Comparison of ENCODE assay signal across 28 cellular contexts in the genomic region with DNA sequence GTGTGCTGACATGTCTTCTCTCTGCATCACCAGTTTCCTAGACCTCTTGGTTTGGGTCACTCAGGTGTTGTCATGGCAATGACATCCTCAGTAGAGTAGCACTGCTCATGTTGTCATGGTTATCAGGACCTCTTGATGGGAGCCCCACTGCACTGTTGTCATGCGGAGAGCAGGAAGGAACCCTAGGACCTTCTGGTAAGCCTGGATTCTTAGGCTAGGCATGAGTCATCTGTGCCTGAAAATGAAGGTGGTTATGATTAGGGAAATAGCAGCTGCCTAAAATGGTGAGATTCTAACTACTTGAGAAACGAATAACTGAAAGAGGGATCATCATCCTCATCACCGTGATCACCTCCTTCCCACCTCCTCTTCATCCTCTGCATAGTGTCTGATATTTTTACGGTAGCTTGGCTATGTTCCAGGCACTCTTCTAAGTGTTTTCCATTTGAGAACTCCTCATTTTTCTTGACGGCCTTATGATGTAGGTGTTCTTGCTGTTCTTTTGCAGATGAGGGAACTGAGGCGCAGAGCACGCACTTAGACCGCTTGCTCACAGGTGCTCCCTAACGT.
A peak's percentile ranks its signal among the peaks of the same experiment; 100 is the strongest.
DNase-seq lines count a peak whose midpoint lies in the region; ATAC-seq and TF ChIP-seq lines count a peak whose summit lies in the region.
"Had no signal": no experiment of that assay in that cellular context is flagged by ENCODE, and none has a peak within 500 bp of the region (broad histone marks: within the 10 kb centered on the region; RNA-seq: fewer than 3 reads in every experiment).

No MANE protein-coding gene starts in this region.

- no peak overlapping the region for H2AFZ ChIP-seq in GM23248

- H3K4me1 Mint-ChIP-seq in stimulated activated naive CD8-positive, alpha-beta T cell treated with anti-CD3 and anti-CD28 coated beads, Interleukin-15, amount 100 ng/mL, for 72 hours: no peaks in the 10 kb centered on the region
- H3K4me1 Mint-ChIP-seq: activated CD8-positive, alpha-beta memory T cell treated with anti-CD3 and anti-CD28 coated beads, Interleukin-2, amount 10 ng/mL, durations not matched to agents 7 days and 5 days; mesothelial cell of epicardium; natural killer cell had no signal

- H3K27me3 ChIP-seq in A673 (replicated peaks; ENCODE audit: insufficient read depth, low read depth, low read length, poor library complexity) (peaks cover 6% of the 10 kb centered on the region), GM23248 (replicated peaks; ENCODE audit: insufficient read depth) (no peaks in the 10 kb centered on the region; the same call in 1 of the 2 replicates)
- H3K27me3 ChIP-seq: left lung, pancreas, sigmoid colon, SJCRH30, suprapubic skin, uterus had no signal

- ATAC-seq in stimulated activated naive CD8-positive, alpha-beta T cell treated with anti-CD3 and anti-CD28 coated beads, Interleukin-15, amount 100 ng/mL, for 72 hours: no peak
- no peak for ATAC-seq in HG03457 (IDR thresholded peaks at IDR 0.05; ENCODE audit: unreplicated experiment)
- ATAC-seq: activated CD8-positive, alpha-beta memory T cell treated with anti-CD3 and anti-CD28 coated beads, Interleukin-2, amount 10 ng/mL, durations not matched to agents 7 days and 5 days; left lung; natural killer cell; Panc1; pancreas had no signal

- no peak overlapping the region for H3K4me3 Mint-ChIP-seq in stimulated activated naive CD8-positive, alpha-beta T cell treated with anti-CD3 and anti-CD28 coated beads, Interleukin-15, amount 100 ng/mL, for 72 hours
- H3K4me3 Mint-ChIP-seq: activated CD8-positive, alpha-beta memory T cell treated with anti-CD3 and anti-CD28 coated beads, Interleukin-2, amount 10 ng/mL, durations not matched to agents 7 days and 5 days; mesothelial cell of epicardium; natural killer cell had no signal

- H3K27ac ChIP-seq in A673 (ENCODE audit: low read depth, low read length, poor library complexity, severe bottlenecking) (no peak overlapping the region), GM23248 (no peak overlapping the region)
- H3K27ac ChIP-seq: left lung, pancreas, sigmoid colon, SJCRH30, suprapubic skin, uterus had no signal

- WGBS in GM23248 (ENCODE audit: low coverage in 1 of 2, low lambda C conversion rate in 2 of 2, missing lambda C conversion rate in 2 of 2), 2 experiments: 88% methylated on average over 9 of the region's 9 CpGs

- no peak overlapping the region for H3K4me3 ChIP-seq in A673 (ENCODE audit: low read depth, low read length, poor library complexity, severe bottlenecking)
- no peak overlapping the region for H3K4me3 ChIP-seq in GM23248
- no peak overlapping the region for H3K4me3 ChIP-seq in astrocyte of the spinal cord (ENCODE audit: low read depth, low read length)
- H3K4me3 ChIP-seq: left lung, pancreas, sigmoid colon, SJCRH30, suprapubic skin, uterus had no signal

- intact Hi-C loops in A673 (cut with micrococcal nuclease; ENCODE audit: unreplicated experiment): no loop called here

- no peaks in the 10 kb centered on the region for H3K9me2 ChIP-seq in GM23248 (ENCODE audit: insufficient read depth)

- H3K27me3 Mint-ChIP-seq in stimulated activated naive CD8-positive, alpha-beta T cell treated with anti-CD3 and anti-CD28 coated beads, Interleukin-15, amount 100 ng/mL, for 72 hours: no peaks in the 10 kb centered on the region
- H3K27me3 Mint-ChIP-seq: activated CD8-positive, alpha-beta memory T cell treated with anti-CD3 and anti-CD28 coated beads, Interleukin-2, amount 10 ng/mL, durations not matched to agents 7 days and 5 days had no signal

- no peak overlapping the region for H3K9ac ChIP-seq in GM23248

- H3F3A ChIP-seq in GM23248 (ENCODE audit: insufficient read depth): no peaks in the 10 kb centered on the region

- no peaks in the 10 kb centered on the region for H3K4me1 ChIP-seq in A673 (ENCODE audit: insufficient read depth, low read length, poor library complexity, severe bottlenecking)
- H3K4me1 ChIP-seq in GM23248 (ENCODE audit: insufficient read depth): no peaks in the 10 kb centered on the region
- H3K4me1 ChIP-seq: left lung, pancreas, SJCRH30, suprapubic skin, uterus had no signal

- no peaks in the 10 kb centered on the region for H4K20me1 ChIP-seq in GM23248 (ENCODE audit: insufficient read depth)

- H3K4me2 ChIP-seq in GM23248 (ENCODE audit: unreplicated experiment): no peak overlapping the region

- TF ChIP-seq CTCF in A673 (conservative IDR thresholded peaks at IDR 0.05; ENCODE audit: low read depth, low read length) (no peak), astrocyte of the spinal cord (IDR thresholded peaks at IDR 0.05; ENCODE audit: low read depth, low read length) (no peak)

- peak; percentile 16 for DNase-seq in A673 (ENCODE audit: low spot score)
- peak; percentile 23 for DNase-seq in GM23248
- DNase-seq in astrocyte of the spinal cord (ENCODE audit: low read depth, low spot score): peak; percentile 81
- DNase-seq in iPS-NIHi7 (ENCODE audit: extremely low spot score): peak; percentile 24
- no peak for DNase-seq in stimulated activated naive CD8-positive, alpha-beta T cell treated with anti-CD3 and anti-CD28 coated beads, Interleukin-15, amount 100 ng/mL, for 72 hours
- no peak for DNase-seq in activated CD4-positive, alpha-beta T cell treated with anti-CD3 and anti-CD28 coated beads for 48 hours
- DNase-seq in stimulated activated CD4-positive, alpha-beta T cell treated with anti-CD3 and anti-CD28 coated beads, Interleukin-12 subunit alpha, Interleukin-12 subunit beta, amount 100 ng/mL, for 4 hours: no peak
- DNase-seq: activated CD4-positive, alpha-beta T cell treated with anti-CD3 and anti-CD28 coated beads for 4 hours; activated CD8-positive, alpha-beta memory T cell treated with anti-CD3 and anti-CD28 coated beads, Interleukin-2, amount 10 ng/mL, durations not matched to agents 7 days and 5 days; activated naive CD4-positive, alpha-beta T cell treated with anti-CD3 and anti-CD28 coated beads, Interleukin-2, amount 50 U/mL, for 16 hours; anterior cingulate cortex; effector CD4-positive, alpha-beta T cell; erythroblast; GDM1; Kasumi-1; left lung; natural killer cell; NCI-H1092; NCI-H2029; NCI-H446; pancreas; sigmoid colon; SJCRH30; uterus had no signal

- CTCF ChIA-PET in A673 (lab: Charles Lee): no interaction called here

- no peak overlapping the region for H3K27ac Mint-ChIP-seq in stimulated activated naive CD8-positive, alpha-beta T cell treated with anti-CD3 and anti-CD28 coated beads, Interleukin-15, amount 100 ng/mL, for 72 hours
- H3K27ac Mint-ChIP-seq: activated CD8-positive, alpha-beta memory T cell treated with anti-CD3 and anti-CD28 coated beads, Interleukin-2, amount 10 ng/mL, durations not matched to agents 7 days and 5 days; mesothelial cell of epicardium; natural killer cell had no signal

- peaks cover 0 to 35% of the 10 kb centered on the region in 2 donors for H3K9me3 Mint-ChIP-seq in stimulated activated naive CD8-positive, alpha-beta T cell treated with anti-CD3 and anti-CD28 coated beads, Interleukin-15, amount 100 ng/mL, for 72 hours

- H3K79me2 ChIP-seq in GM23248 (ENCODE audit: insufficient read depth): no peaks in the 10 kb centered on the region

- H3K9me3 ChIP-seq in A673 (ENCODE audit: low read depth, low read length, poor library complexity, severe bottlenecking): peaks cover 11% of the 10 kb centered on the region
- H3K9me3 ChIP-seq in GM23248 (ENCODE audit: low read depth): no peaks in the 10 kb centered on the region
- H3K9me3 ChIP-seq: left lung, pancreas, sigmoid colon, SJCRH30, suprapubic skin, uterus had no signal

- no peaks in the 10 kb centered on the region for H3K36me3 ChIP-seq in A673 (ENCODE audit: insufficient read depth, low read length, poor library complexity, severe bottlenecking)
- no peaks in the 10 kb centered on the region for H3K36me3 ChIP-seq in GM23248 (ENCODE audit: low read depth)
- H3K36me3 ChIP-seq: left lung, pancreas, sigmoid colon, SJCRH30, suprapubic skin, uterus had no signal

- no TSS peak for BruUV-seq in A673 (replicated peaks; lab: Mats Ljungman, UMichigan)

- POLR2A ChIA-PET in A673 (lab: Charles Lee; ENCODE audit: low non-redundant PET): no interaction called here

- in situ Hi-C loops in GM23248 (cut with MboI) (no loop called here), astrocyte of the spinal cord (cut with HindIII; ENCODE audit: low sequenced_read_pairs) (no loop called here)

Comparison
In these comparisons a context has a peak if more than half of its experiments do, and no peak if none do; other contexts are left out.
1. DNase-seq: peak in A673 (single experiment), GM23248 (single experiment), astrocyte of the spinal cord (single experiment) and iPS-NIHi7 (single experiment); none in stimulated activated naive CD8-positive, alpha-beta T cell treated with anti-CD3 and anti-CD28 coated beads, Interleukin-15, amount 100 ng/mL, for 72 hours (0 of 2), activated CD4-positive, alpha-beta T cell treated with anti-CD3 and anti-CD28 coated beads for 48 hours (single experiment) and stimulated activated CD4-positive, alpha-beta T cell treated with anti-CD3 and anti-CD28 coated beads, Interleukin-12 subunit alpha, Interleukin-12 subunit beta, amount 100 ng/mL, for 4 hours (single experiment).